In genomic region chr19:9565900-9566705, GRCh38 we compare ENCODE assay signal across 11 cellular contexts. TPM values are rescaled to one million over a fixed set of nuclear protein-coding genes. Genes with fewer than 3 reads are reported as not detected.
DNase-seq lines count a peak whose midpoint lies in the region; ATAC-seq and TF ChIP-seq lines count a peak whose summit lies in the region.
"Had no signal": no experiment of that assay in that cellular context is flagged by ENCODE, and none has a peak within 500 bp of the region (broad histone marks: within the 10 kb centered on the region; RNA-seq: fewer than 3 reads in every experiment).

No MANE protein-coding gene starts in this region.

- H3K27ac ChIP-seq in BLaER1 treated with 17β-estradiol and CSF1 and Interleukin-3, amounts not matched to agents 10 nM and 100 nM: no peak overlapping the region

- no peak for ATAC-seq in T-helper 17 cell
- ATAC-seq in GM21529 (IDR thresholded peaks at IDR 0.05; ENCODE audit: unreplicated experiment): no peak

- H3K36me3 ChIP-seq in BLaER1 treated with 17β-estradiol and CSF1 and Interleukin-3, amounts not matched to agents 10 nM and 100 nM: peaks cover 100% of the 10 kb centered on the region in 11 experiments

- DNase-seq in EL: peak; percentile 8
- DNase-seq in T-helper 17 cell: no peak
- DNase-seq in fibroblast of the aortic adventitia (ENCODE audit: low read depth): peak; percentile 5
- DNase-seq in NCI-H526 treated with DMSO at 0.1 percent for 48 hours (lab: John Stamatoyannopoulos, UW): no peak
- no peak for DNase-seq in OCI-M2 (lab: John Stamatoyannopoulos, UW; ENCODE audit: unreplicated experiment)
- DNase-seq: amygdala; NCI-H345; stimulated activated CD4-positive, alpha-beta T cell treated with anti-CD3 and anti-CD28 coated beads, Interleukin-4, amount 100 ng/mL, for 24 hours; SW 1271 had no signal

- H3K4me1 ChIP-seq in BLaER1 treated with 17β-estradiol and CSF1 and Interleukin-3, amounts not matched to agents 10 nM and 100 nM: no peaks in the 10 kb centered on the region

- no peak for TF ChIP-seq CTCF in fibroblast of the aortic adventitia (IDR thresholded peaks at IDR 0.05; ENCODE audit: insufficient read depth, low read length)

- peak overlapping the region; percentile 3 to 48 (median 39); a peak in 18 of 20 replicates for H3K4me3 ChIP-seq in BLaER1 treated with 17β-estradiol and CSF1 and Interleukin-3, amounts not matched to agents 10 nM and 100 nM
- H3K4me3 ChIP-seq in fibroblast of the aortic adventitia (ENCODE audit: low read depth, low read length): no peak overlapping the region

- H3K27me3 Mint-ChIP-seq in T-helper 17 cell: no peaks in the 10 kb centered on the region

- peak overlapping the region; percentile 15 for H3K4me3 Mint-ChIP-seq in T-helper 17 cell

- H3K4me2 ChIP-seq in BLaER1 treated with 17β-estradiol and CSF1 and Interleukin-3, amounts not matched to agents 10 nM and 100 nM: no peak overlapping the region

- peaks cover 0 to 40% (median 0%) of the 10 kb centered on the region in 11 experiments; a peak in 7 of 22 replicates for H4K20me1 ChIP-seq in BLaER1 treated with 17β-estradiol and CSF1 and Interleukin-3, amounts not matched to agents 10 nM and 100 nM

- no peak overlapping the region for H3K27ac Mint-ChIP-seq in T-helper 17 cell

- H3K27me3 ChIP-seq in BLaER1 treated with 17β-estradiol and CSF1 and Interleukin-3, amounts not matched to agents 10 nM and 100 nM: peaks cover 0 to 5% (median 0%) of the 10 kb centered on the region in 11 experiments; a peak in 2 of 22 replicates

- no peaks in the 10 kb centered on the region for H3K4me1 Mint-ChIP-seq in T-helper 17 cell

- no peak overlapping the region for H3K9ac ChIP-seq in BLaER1 treated with 17β-estradiol and CSF1 and Interleukin-3, amounts not matched to agents 10 nM and 100 nM

- H3K36me3 Mint-ChIP-seq in T-helper 17 cell (ENCODE audit: low read depth): peaks cover 11% of the 10 kb centered on the region

- H3K9me3 ChIP-seq in BLaER1 treated with 17β-estradiol and CSF1 and Interleukin-3, amounts not matched to agents 10 nM and 100 nM (replicated peaks in 1 of 11): peaks cover 100% of the 10 kb centered on the region in 11 experiments
- peaks cover 68% of the 10 kb centered on the region for H3K9me3 ChIP-seq in T-helper 17 cell (ENCODE audit: control insufficient read depth, low read length, poor library complexity, severe bottlenecking)

RNA-seq across cellular contexts. Expression of gene ZNF121, which starts 18.2 kb away (rescaled TPM):
- 10 to 100 TPM; 32.9 to 36.6 TPM for total RNA-seq in T-helper 17 cell
- total RNA-seq in fibroblast of the aortic adventitia (ENCODE audit: low replicate concordance): 13.7 and 51.9 TPM in 2 replicates

RNA-seq across cellular contexts. Expression of gene ZNF426, which starts 27.7 kb away (rescaled TPM):
- total RNA-seq in T-helper 17 cell (10 to 100 TPM in 1 of 2 donors, 1 to 10 TPM in 1; 9.6 to 10.2 TPM), fibroblast of the aortic adventitia (ENCODE audit: low replicate concordance) (24.0 and 55.7 TPM in 2 replicates)

RNA-seq across cellular contexts. Expression of gene ZNF561, which starts 54.9 kb away (rescaled TPM):
- 10 to 100 TPM; 28.1 to 35.8 TPM for total RNA-seq in T-helper 17 cell
- 20.9 and 38.7 TPM in 2 replicates for total RNA-seq in fibroblast of the aortic adventitia (ENCODE audit: low replicate concordance)

Comparison
In these comparisons a context has a peak if more than half of its experiments do, and no peak if none do; other contexts are left out.
1. DNase-seq: peak in EL (single experiment) and fibroblast of the aortic adventitia (single experiment); none in T-helper 17 cell (0 of 3), NCI-H526 treated with DMSO at 0.1 percent for 48 hours (single experiment) and OCI-M2 (single experiment).